20 cellular contexts compared by ENCODE assay signal in genomic region chr20:21798384-21798783, GRCh38.
DNase-seq lines count a peak whose midpoint lies in the region; ATAC-seq, FAIRE-seq and TF ChIP-seq lines count a peak whose summit lies in the region.
"Had no signal": no experiment of that assay in that cellular context is flagged by ENCODE, and none has a peak within 500 bp of the region (broad histone marks: within the 10 kb centered on the region; RNA-seq: fewer than 3 reads in every experiment).

No MANE protein-coding gene starts in this region.

- CTCF ChIA-PET in A549 (lab: Yijun Ruan, JAX) = no interaction called here
- CTCF ChIA-PET in H1 (lab: Charles Lee; ENCODE audit: partially characterized antibody) = no interaction called here

- H3K23ac ChIP-seq in H9 (ENCODE audit: insufficient read length, low read depth, low read length) (no peak overlapping the region), H1 (ENCODE audit: insufficient read length) (no peak overlapping the region), neuronal stem cell (ENCODE audit: low read depth, low read length, poor library complexity) (peak overlapping the region; percentile 68)

- H4K20me1 ChIP-seq in H9 (ENCODE audit: control insufficient read depth, insufficient read depth, insufficient read length) = no peaks in the 10 kb centered on the region
- H4K20me1 ChIP-seq in H1 (replicated peaks in 1 of 2; ENCODE audit: control insufficient read depth in 1 of 2, insufficient read depth in 2 of 2, low read length in 2 of 2) = peaks cover 0 to 2% of the 10 kb centered on the region in 2 experiments
- H4K20me1 ChIP-seq: BLaER1 had no signal

- H3K9ac ChIP-seq in H9 (ENCODE audit: extremely low read depth, insufficient read length, low read length) (no peak overlapping the region), H1 (replicated peaks in 1 of 4; ENCODE audit: extremely low read depth in 1 of 4, low read depth in 3 of 4, low read length in 3 of 4) (no peak overlapping the region), neuronal stem cell (ENCODE audit: low read depth, low read length, poor library complexity) (peak overlapping the region; percentile 51)
- H3K9ac ChIP-seq: BLaER1 had no signal

- H3K79me2 ChIP-seq in H9 (ENCODE audit: insufficient read depth, low read length) (no peaks in the 10 kb centered on the region), H1 (ENCODE audit: control insufficient read depth in 1 of 2, insufficient read depth in 2 of 2, low read length in 2 of 2) (no peaks in the 10 kb centered on the region)

- H4K5ac ChIP-seq in H9 (ENCODE audit: insufficient read length, low read depth, low read length) (no peak overlapping the region), H1 (ENCODE audit: insufficient read length, low read depth, low read length) (no peak overlapping the region)

- peaks cover 0 to 4% of the 10 kb centered on the region in 2 experiments; a peak in 3 of 5 replicates for H3K9me3 Mint-ChIP-seq in H9

- no peaks in the 10 kb centered on the region for H3K4me1 ChIP-seq in A549
- no peaks in the 10 kb centered on the region for H3K4me1 ChIP-seq in H9 (ENCODE audit: insufficient read depth, low read length)
- no peaks in the 10 kb centered on the region for H3K4me1 ChIP-seq in H1 (replicated peaks in 1 of 4; ENCODE audit: control insufficient read depth in 3 of 4, insufficient read depth in 4 of 4, low read length in 3 of 4)
- H3K4me1 ChIP-seq in neuronal stem cell (ENCODE audit: control insufficient read depth in 2 of 2, insufficient read depth in 1 of 2, low read depth in 1 of 2, low read length in 2 of 2) = peaks cover 0 to 2% of the 10 kb centered on the region in 2 donors
- H3K4me1 ChIP-seq: BLaER1, Caco-2 had no signal

- DNase-seq in A549 (ENCODE audit: low read depth in 1 of 2, low spot score in 1 of 2) = no peak
- DNase-seq in H9 = no peak
- DNase-seq in H1 (ENCODE audit: low read depth in 1 of 2, low spot score in 2 of 2) = no peak
- no peak for DNase-seq in neuronal stem cell (ENCODE audit: low spot score)
- DNase-seq in HUDEP-2 (lab: John Stamatoyannopoulos, UW; ENCODE audit: unreplicated experiment in 76 of 76) = no peak
- DNase-seq in stimulated activated CD4-positive, alpha-beta T cell treated with anti-CD3 and anti-CD28 coated beads, Interleukin-2, amount 100 ng/mL, for 48 hours = no peak
- DNase-seq: Caco-2; CD4-positive, CD25-positive, alpha-beta regulatory T cell; CD8-positive, alpha-beta T cell; DMS153; DND-41; GOT3; H7; HFFc6 had no signal

- H3K23me2 ChIP-seq in H9 (ENCODE audit: insufficient read length, low read depth, low read length, poor library complexity, severe bottlenecking) = no peaks in the 10 kb centered on the region
- H3K23me2 ChIP-seq in H1 (ENCODE audit: low read depth, low read length) = peaks cover 4% of the 10 kb centered on the region; the same call in 1 of the 2 replicates

- TF ChIP-seq EP300 in A549 (IDR thresholded peaks at IDR 0.05) (no peak), H1 (IDR thresholded peaks at IDR 0.05; ENCODE audit: borderline replicate concordance in 1 of 2, low read depth in 2 of 2, low read length in 2 of 2) (no peak)

- H3T11ph ChIP-seq in H9 (ENCODE audit: low read length) = no peak overlapping the region

- H3K18ac ChIP-seq in H9 (ENCODE audit: insufficient read length, low read depth, low read length) (no peak overlapping the region), H1 (ENCODE audit: extremely low read depth, low read length) (no peak overlapping the region), neuronal stem cell (ENCODE audit: low read length) (no peak overlapping the region)

- H2BK20ac ChIP-seq in H9 (ENCODE audit: low read depth, low read length, poor library complexity, severe bottlenecking) (no peak overlapping the region), H1 (ENCODE audit: low read length) (no peak overlapping the region)

- H4K8ac ChIP-seq in H9 (replicated peaks; ENCODE audit: insufficient read length, low read depth, low read length) (peak overlapping the region; percentile 34), H1 (ENCODE audit: extremely low read depth, insufficient read depth, low read length) (no peak overlapping the region; the same call in 1 of the 2 replicates), neuronal stem cell (ENCODE audit: low read depth, low read length) (no peak overlapping the region)

- H3K4ac ChIP-seq in H9 (ENCODE audit: low read depth, low read length) = no peak overlapping the region
- H3K4ac ChIP-seq in H1 (replicated peaks; ENCODE audit: insufficient read length, low read depth, low read length) = no peak overlapping the region
- no peak overlapping the region for H3K4ac ChIP-seq in neuronal stem cell (ENCODE audit: low read length)

- TF ChIP-seq CTCF in A549 (IDR thresholded peaks at IDR 0.05) = no peak
- no peak for TF ChIP-seq CTCF in H9 (conservative IDR thresholded peaks at IDR 0.05)
- TF ChIP-seq CTCF in H1 (IDR thresholded peaks at IDR 0.05; ENCODE audit: control extremely low read depth in 1 of 3, insufficient read depth in 1 of 3, low read depth in 1 of 3, low read length in 3 of 3) = no peak

- H2BK5ac ChIP-seq in H9 (ENCODE audit: insufficient read length, low read length) (no peak overlapping the region), H1 (ENCODE audit: low read depth, low read length) (peak overlapping the region; percentile 77; the same call in 1 of the 2 replicates), neuronal stem cell (ENCODE audit: low read length) (no peak overlapping the region)

- H3K9me3 ChIP-seq in A549 (no peaks in the 10 kb centered on the region), H9 (ENCODE audit: control insufficient read depth, low read depth, low read length) (no peaks in the 10 kb centered on the region), H1 (ENCODE audit: insufficient read depth in 2 of 2, low read depth in 1 of 2, low read length in 1 of 2) (no peaks in the 10 kb centered on the region), neuronal stem cell (replicated peaks in 1 of 2; ENCODE audit: control insufficient read depth in 2 of 2, insufficient read depth in 1 of 2, low read depth in 1 of 2, low read length in 2 of 2) (no peaks in the 10 kb centered on the region)
- H3K9me3 ChIP-seq: BLaER1, Caco-2 had no signal

- H3K27me3 ChIP-seq in H9 (ENCODE audit: insufficient read depth, low read length) = no peaks in the 10 kb centered on the region
- H3K27me3 ChIP-seq in H1 (replicated peaks in 1 of 4; ENCODE audit: control insufficient read depth in 3 of 4, extremely low read depth in 1 of 4, insufficient read depth in 3 of 4, low read length in 3 of 4) = no peaks in the 10 kb centered on the region
- H3K27me3 ChIP-seq in neuronal stem cell (ENCODE audit: control insufficient read depth in 3 of 3, insufficient read depth in 3 of 3, low read depth in 1 of 3, low read length in 3 of 3) = no peaks in the 10 kb centered on the region
- H3K27me3 ChIP-seq: BLaER1 had no signal

- 19% methylated on average over 5 of the region's 5 CpGs for WGBS in A549 (ENCODE audit: missing lambda C conversion rate)
- WGBS in H9 (ENCODE audit: extremely low coverage, insufficient read length, low lambda C conversion rate) = no CpG with 5 or more reads among the region's 5 CpGs
- 81% methylated on average over 5 of the region's 5 CpGs; no CpG with 5 or more reads in 1 of the 2 experiments for WGBS in H1 (ENCODE audit: extremely low coverage in 1 of 2, insufficient coverage in 1 of 2, insufficient read length in 1 of 2, insufficient replicate concordance in 2 of 2, low coverage in 1 of 2, low lambda C conversion rate in 2 of 2, missing lambda C conversion rate in 1 of 2), 2 experiments
- WGBS in neuronal stem cell (ENCODE audit: extremely low coverage in 2 of 2, insufficient read length in 2 of 2, insufficient replicate concordance in 1 of 2), 2 donors = no CpG with 5 or more reads among the region's 5 CpGs

- ATAC-seq in A549 = no peak
- ATAC-seq: CD8-positive, alpha-beta T cell; HCT116 had no signal

- POLR2A ChIA-PET in A549 (lab: Yijun Ruan, JAX) (no interaction called here), H1 (lab: Charles Lee; ENCODE audit: partially characterized antibody) (no interaction called here)

- H3K14ac ChIP-seq in H9 (ENCODE audit: insufficient read depth, low read length) = no peak overlapping the region; the same call in 1 of the 2 replicates
- H3K14ac ChIP-seq in H1 (ENCODE audit: insufficient read length) = no peak overlapping the region
- no peak overlapping the region for H3K14ac ChIP-seq in neuronal stem cell (ENCODE audit: low read length)

- H2BK12ac ChIP-seq in H9 (ENCODE audit: insufficient read length, low read depth, low read length) (no peak overlapping the region), H1 (ENCODE audit: low read depth, low read length) (peak overlapping the region; percentile 14; the same call in 1 of the 2 replicates), neuronal stem cell (ENCODE audit: low read length) (no peak overlapping the region)

- TF ChIP-seq RAD21 in A549 (conservative IDR thresholded peaks at IDR 0.05 in 1 of 2, IDR thresholded peaks at IDR 0.05 in 1 of 2) (no peak), H1 (IDR thresholded peaks at IDR 0.05 in 1 of 2, conservative IDR thresholded peaks at IDR 0.05 in 1 of 2; ENCODE audit: low read depth in 2 of 2, low read length in 2 of 2) (no peak)

- TF ChIP-seq POLR2A in A549 (IDR thresholded peaks at IDR 0.05; ENCODE audit: low read length) (peak; percentile 10; the same call in 1 of the 2 replicates), H1 (IDR thresholded peaks at IDR 0.05; ENCODE audit: control extremely low read depth in 1 of 2, low read depth in 2 of 2, low read length in 2 of 2) (no peak)

- H2BK15ac ChIP-seq in H9 (ENCODE audit: low read depth, low read length) (no peak overlapping the region), H1 (ENCODE audit: low read length) (no peak overlapping the region), neuronal stem cell (ENCODE audit: low read length) (no peak overlapping the region)

- H3K4me3 Mint-ChIP-seq in H9 = no peak overlapping the region
- H3K4me3 Mint-ChIP-seq: B cell; CD4-positive, CD25-positive, alpha-beta regulatory T cell; CD8-positive, alpha-beta T cell; HFFc6 had no signal

- FAIRE-seq in A549 (lab: Jason Lieb, UNC) (no peak), H1 (lab: Jason Lieb, UNC) (no peak)
- FAIRE-seq: G401.6, GM12892 had no signal

- H2BK120ac ChIP-seq in H9 (ENCODE audit: low read depth, low read length, poor library complexity, severe bottlenecking) = no peak overlapping the region
- no peak overlapping the region for H2BK120ac ChIP-seq in H1 (replicated peaks; ENCODE audit: low read depth, low read length)
- no peak overlapping the region for H2BK120ac ChIP-seq in neuronal stem cell (ENCODE audit: low read depth, low read length)

- H3K4me3 ChIP-seq in A549 (no peak overlapping the region), H1 (ENCODE audit: extremely low read depth in 1 of 4, insufficient read depth in 2 of 4, low read depth in 3 of 4, low read length in 4 of 4) (no peak overlapping the region), neuronal stem cell (ENCODE audit: low read length in 2 of 2) (no peak overlapping the region)
- H3K4me3 ChIP-seq: BLaER1 had no signal

- H3K36me3 Mint-ChIP-seq in H9 (ENCODE audit: insufficient read depth in 1 of 3, low read depth in 3 of 3) = no peaks in the 10 kb centered on the region
- H3K36me3 Mint-ChIP-seq: CD4-positive, CD25-positive, alpha-beta regulatory T cell; CD8-positive, alpha-beta T cell had no signal

- H3K56ac ChIP-seq in H9 (ENCODE audit: insufficient read length, low read depth, low read length) (no peak overlapping the region), H1 (replicated peaks; ENCODE audit: insufficient read length, low read depth, low read length) (peak overlapping the region; percentile 47)

- H2AFZ ChIP-seq in H9 (ENCODE audit: low read length) = no peak overlapping the region
- no peak overlapping the region for H2AFZ ChIP-seq in H1 (ENCODE audit: low read length)
- H2AFZ ChIP-seq in neuronal stem cell (ENCODE audit: low read length) = no peak overlapping the region

- H3K4me1 Mint-ChIP-seq in H9 = no peaks in the 10 kb centered on the region
- H3K4me1 Mint-ChIP-seq: B cell; CD4-positive, CD25-positive, alpha-beta regulatory T cell had no signal

- H3K79me1 ChIP-seq in H9 (ENCODE audit: insufficient read depth, low read depth, low read length, poor library complexity, severe bottlenecking) (no peaks in the 10 kb centered on the region), H1 (ENCODE audit: low read depth, low read length) (no peaks in the 10 kb centered on the region), neuronal stem cell (ENCODE audit: low read depth, low read length) (no peaks in the 10 kb centered on the region)

- no peak overlapping the region for H3K27ac ChIP-seq in A549
- H3K27ac ChIP-seq in H9 (ENCODE audit: insufficient read length, low read depth, low read length) = no peak overlapping the region
- H3K27ac ChIP-seq in H1 (ENCODE audit: low read depth, low read length) = no peak overlapping the region
- H3K27ac ChIP-seq in neuronal stem cell (replicated peaks; ENCODE audit: low read length) = no peak overlapping the region
- H3K27ac ChIP-seq: BLaER1, C4-2B had no signal

- H3K36me3 ChIP-seq in H1 (ENCODE audit: control insufficient read depth in 2 of 4, insufficient read depth in 4 of 4, low read length in 3 of 4) (no peaks in the 10 kb centered on the region), neuronal stem cell (replicated peaks in 1 of 2; ENCODE audit: control insufficient read depth in 2 of 2, insufficient read depth in 2 of 2, low read length in 2 of 2) (no peaks in the 10 kb centered on the region)
- H3K36me3 ChIP-seq: BLaER1 had no signal

- H3K27me3 Mint-ChIP-seq in H9 (ENCODE audit: low read depth) = no peaks in the 10 kb centered on the region; the same call in 1 of the 2 replicates
- H3K27me3 Mint-ChIP-seq: B cell had no signal

- no peak overlapping the region for H4K91ac ChIP-seq in H9 (ENCODE audit: insufficient read length, low read depth, low read length)
- no peak overlapping the region for H4K91ac ChIP-seq in H1 (replicated peaks; ENCODE audit: insufficient read length, low read length)
- no peak overlapping the region for H4K91ac ChIP-seq in neuronal stem cell (ENCODE audit: low read depth, low read length, poor library complexity)

- no peak overlapping the region for H3K27ac Mint-ChIP-seq in H9
- H3K27ac Mint-ChIP-seq: B cell; CD4-positive, CD25-positive, alpha-beta regulatory T cell; CD8-positive, alpha-beta T cell; HFFc6 had no signal

- H3K4me2 ChIP-seq in A549 (no peak overlapping the region), H9 (ENCODE audit: insufficient read depth, insufficient read length, low read length) (no peak overlapping the region), H1 (ENCODE audit: insufficient read depth in 1 of 2, low read depth in 2 of 2, low read length in 2 of 2) (no peak overlapping the region), neuronal stem cell (ENCODE audit: insufficient read depth, low read length, poor library complexity, severe bottlenecking) (no peak overlapping the region)
- H3K4me2 ChIP-seq: BLaER1 had no signal

- H2AK5ac ChIP-seq in H9 (ENCODE audit: insufficient read length, low read length) = no peak overlapping the region
- H2AK5ac ChIP-seq in H1 (ENCODE audit: low read depth, low read length) = no peak overlapping the region
- H2AK5ac ChIP-seq in neuronal stem cell (ENCODE audit: low read depth, low read length) = no peak overlapping the region

Comparison
In these comparisons a context has a peak if more than half of its experiments do, and no peak if none do; other contexts are left out.
1. Of the 18 proteins assayed by ChIP-seq in both H1 and A549: peak only in H1: none; only in A549: POLR2A; in both: none; in neither: 17.